Comparison of ENCODE assay signal across 1 cellular context in genomic region chr16:66894055-66894454, GRCh38.
TF ChIP-seq lines count a peak whose summit lies in the region.

No MANE protein-coding gene starts in this region.

TF ChIP-seq in IMR-90, 13 proteins besides CTCF, POLR2A, EP300 and RAD21:
- TF ChIP-seq FOS (IDR thresholded peaks at IDR 0.05; ENCODE audit: low read depth, low read length), result no peak
- TF ChIP-seq MAFK (IDR thresholded peaks at IDR 0.05; ENCODE audit: low read depth, low read length), result no peak
- no peak for TF ChIP-seq USF2 (IDR thresholded peaks at IDR 0.05; ENCODE audit: low read depth, low read length)
- no peak for TF ChIP-seq MAZ (IDR thresholded peaks at IDR 0.05; ENCODE audit: borderline replicate concordance, low read depth, low read length)
- TF ChIP-seq NFE2L2 (IDR thresholded peaks at IDR 0.05; ENCODE audit: low read depth, low read length), result no peak
- no peak for TF ChIP-seq ELK1 (IDR thresholded peaks at IDR 0.05; ENCODE audit: borderline replicate concordance, low read depth, low read length)
- TF ChIP-seq CHD1 (IDR thresholded peaks at IDR 0.05; ENCODE audit: low read depth, low read length), result no peak
- no peak for TF ChIP-seq BHLHE40 (IDR thresholded peaks at IDR 0.05; ENCODE audit: low read depth, low read length)
- TF ChIP-seq RFX5 (IDR thresholded peaks at IDR 0.05; ENCODE audit: low read depth, low read length), result no peak
- TF ChIP-seq SMC3 (IDR thresholded peaks at IDR 0.05; ENCODE audit: low read depth, low read length), result no peak
- TF ChIP-seq RCOR1 (IDR thresholded peaks at IDR 0.05; ENCODE audit: insufficient replicate concordance, low read length), result no peak
- TF ChIP-seq MXI1 (IDR thresholded peaks at IDR 0.05; ENCODE audit: borderline replicate concordance, low read depth, low read length), result no peak
- TF ChIP-seq CEBPB (IDR thresholded peaks at IDR 0.05; ENCODE audit: low read depth, low read length), result no peak
